Comparison of ENCODE assay signal across 10 cellular contexts in the genomic region with DNA sequence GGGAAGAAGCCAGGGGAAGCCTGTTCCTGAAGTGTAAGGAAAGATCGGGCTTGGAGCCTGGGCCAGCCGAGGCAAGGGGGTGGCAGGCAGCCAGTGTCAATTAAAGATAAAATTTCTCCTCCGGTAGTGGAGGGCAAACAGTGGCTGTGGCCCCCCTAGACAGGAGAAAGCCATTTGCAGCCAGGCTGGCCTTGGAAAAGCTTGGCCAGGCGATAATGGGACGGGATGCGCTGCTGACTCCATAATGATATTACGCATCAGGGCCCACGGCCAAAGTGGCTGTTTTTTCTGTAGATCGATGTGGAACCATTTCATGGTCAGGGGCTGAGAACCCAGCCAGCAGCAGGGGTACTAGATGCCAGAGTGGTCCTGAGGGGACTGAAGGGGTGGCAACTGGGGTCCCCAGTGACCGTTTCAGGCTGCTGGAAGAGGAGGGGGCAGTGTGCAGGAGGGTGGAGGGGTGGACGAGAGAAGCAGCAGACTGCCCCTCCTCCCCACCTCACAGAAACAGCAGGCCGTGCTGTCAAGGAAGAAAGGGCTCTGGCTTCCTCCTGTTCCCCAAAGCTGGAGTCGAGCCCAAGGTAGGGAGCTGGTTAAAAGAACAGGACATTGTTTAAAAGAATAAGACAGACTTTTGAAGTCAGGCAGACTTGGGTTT. TPM values are rescaled to one million over a fixed set of nuclear protein-coding genes. Genes with fewer than 3 reads are reported as not detected.
DNase-seq lines count a peak whose midpoint lies in the region; ATAC-seq and TF ChIP-seq lines count a peak whose summit lies in the region.
"Had no signal": no experiment of that assay in that cellular context is flagged by ENCODE, and none has a peak within 500 bp of the region (broad histone marks: within the 10 kb centered on the region; RNA-seq: fewer than 3 reads in every experiment).

No MANE protein-coding gene starts in this region.

- no peaks in the 10 kb centered on the region for H3K27me3 ChIP-seq in AG04450 (ENCODE audit: control insufficient read depth, insufficient read depth, low read length)
- H3K27me3 ChIP-seq in GM23338 (ENCODE audit: insufficient read depth), result no peaks in the 10 kb centered on the region
- H3K27me3 ChIP-seq: thyroid gland had no signal

- H3K4me1 ChIP-seq in GM23338 (ENCODE audit: insufficient read depth) (peaks cover 6% of the 10 kb centered on the region; the same call in 1 of the 2 replicates), mesodermal cell (ENCODE audit: control insufficient read depth, insufficient read depth, low read length, poor library complexity, severe bottlenecking) (peaks cover 31% of the 10 kb centered on the region)
- H3K4me1 ChIP-seq: thyroid gland had no signal

- H3K4me3 Mint-ChIP-seq in GM23338, result no peak overlapping the region
- peak overlapping the region; percentile 40 for H3K4me3 Mint-ChIP-seq in activated naive CD8-positive, alpha-beta T cell

- H3K36me3 ChIP-seq in GM23338 (ENCODE audit: insufficient read depth), result peaks cover 5% of the 10 kb centered on the region; the same call in 1 of the 2 replicates
- peaks cover 13% of the 10 kb centered on the region for H3K36me3 ChIP-seq in mesodermal cell (ENCODE audit: control insufficient read depth, insufficient read depth, low read length)
- H3K36me3 ChIP-seq: thyroid gland had no signal

- H3K9me3 Mint-ChIP-seq in GM23338, result no peaks in the 10 kb centered on the region; the same call in 2 of the 3 replicates
- no peaks in the 10 kb centered on the region for H3K9me3 Mint-ChIP-seq in activated naive CD8-positive, alpha-beta T cell (ENCODE audit: low read depth)

- peaks cover 3% of the 10 kb centered on the region; the same call in 1 of the 3 replicates for H3K36me3 Mint-ChIP-seq in GM23338 (ENCODE audit: low read depth)
- H3K36me3 Mint-ChIP-seq in activated naive CD8-positive, alpha-beta T cell, result peaks cover 16% of the 10 kb centered on the region

- TF ChIP-seq CTCF in AG04450 (IDR thresholded peaks at IDR 0.05; ENCODE audit: low read depth, low read length) (no peak), GM23338 (conservative IDR thresholded peaks at IDR 0.05; ENCODE audit: low read depth in 2 of 2) (no peak)

- WGBS in mesodermal cell (ENCODE audit: insufficient coverage in 2 of 2), 2 experiments, result 85 to 93% methylated on average over 9 to 10 of the region's 13 CpGs

- ATAC-seq in GM23338 (peak; percentile 56), HG03521 (IDR thresholded peaks at IDR 0.05; ENCODE audit: unreplicated experiment) (no peak), HG03139 (IDR thresholded peaks at IDR 0.05; ENCODE audit: unreplicated experiment) (no peak), GM19463 (IDR thresholded peaks at IDR 0.05; ENCODE audit: unreplicated experiment) (no peak), GM21528 (IDR thresholded peaks at IDR 0.05; ENCODE audit: low FRiP score, unreplicated experiment) (no peak)

- H3F3A ChIP-seq in GM23338 (replicated peaks; ENCODE audit: low read depth), result no peaks in the 10 kb centered on the region

- H3K9me2 ChIP-seq in GM23338 (ENCODE audit: insufficient read depth), result 0 out of 2 replicates have a peak, but pooled peaks cover 3% of the 10 kb centered on the region

- no peak overlapping the region for H3K4me2 ChIP-seq in GM23338

- H3K4me1 Mint-ChIP-seq in GM23338, result peaks cover 38% of the 10 kb centered on the region
- H3K4me1 Mint-ChIP-seq in activated naive CD8-positive, alpha-beta T cell (ENCODE audit: low read depth), result peaks cover 32% of the 10 kb centered on the region

- no peak overlapping the region for H2AFZ ChIP-seq in GM23338

- no peaks in the 10 kb centered on the region for H3K79me2 ChIP-seq in GM23338 (replicated peaks; ENCODE audit: insufficient read depth)

- no peaks in the 10 kb centered on the region for H4K20me1 ChIP-seq in GM23338 (replicated peaks; ENCODE audit: insufficient read depth)

- CTCF ChIA-PET in AG04450 (lab: Charles Lee), result no interaction called here

- DNase-seq in AG04450 (ENCODE audit: low read depth, low spot score) (no peak), GM23338 (ENCODE audit: low spot score) (no peak)
- DNase-seq: activated naive CD4-positive, alpha-beta T cell; thyroid gland had no signal

- H3K4me3 ChIP-seq in AG04450 (ENCODE audit: low read depth, low read length), result no peak overlapping the region
- no peak overlapping the region for H3K4me3 ChIP-seq in GM23338
- no peak overlapping the region for H3K4me3 ChIP-seq in mesodermal cell (ENCODE audit: extremely low read depth, insufficient read depth, low read length, poor library complexity, severe bottlenecking)
- H3K4me3 ChIP-seq: thyroid gland had no signal

- H3K27ac ChIP-seq in AG04450 (ENCODE audit: low read depth, low read length) (peak overlapping the region; percentile 47), GM23338 (ENCODE audit: low read depth) (no peak overlapping the region), mesodermal cell (ENCODE audit: low read depth, low read length, severe bottlenecking) (peak overlapping the region; percentile 76)

- peaks cover 9% of the 10 kb centered on the region for H3K27me3 Mint-ChIP-seq in GM23338 (ENCODE audit: insufficient read depth, low read depth, poor library complexity)
- H3K27me3 Mint-ChIP-seq in activated naive CD8-positive, alpha-beta T cell, result no peaks in the 10 kb centered on the region

- no peak overlapping the region; the same call in 1 of the 2 replicates for H3K27ac Mint-ChIP-seq in GM23338
- peak overlapping the region; percentile 92 for H3K27ac Mint-ChIP-seq in activated naive CD8-positive, alpha-beta T cell

- peaks cover 7% of the 10 kb centered on the region; the same call in 1 of the 2 replicates for H3K9me3 ChIP-seq in AG04450 (ENCODE audit: control insufficient read depth, insufficient read depth, low read length)
- no peaks in the 10 kb centered on the region for H3K9me3 ChIP-seq in mesodermal cell (ENCODE audit: control insufficient read depth, low read length)
- H3K9me3 ChIP-seq: thyroid gland had no signal

- POLR2A ChIA-PET in AG04450 (lab: Yijun Ruan, JAX), result no interaction called here

TF ChIP-seq in GM23338, 12 proteins besides CTCF, POLR2A, EP300 and RAD21:
- TF ChIP-seq JUNB (IDR thresholded peaks at IDR 0.05; ENCODE audit: unreplicated experiment) (no peak), CREB1 (CRISPR knock-in tag; IDR thresholded peaks at IDR 0.05; ENCODE audit: low read depth) (no peak), STAT1 (IDR thresholded peaks at IDR 0.05; ENCODE audit: unreplicated experiment) (no peak)
TF ChIP-seq in GM23338: peak in this region for 0.

RNA-seq across cellular contexts. Expression of gene KCNC4, which starts 25.2 kb away (rescaled TPM):
- 0.36 and 0.63 TPM in 2 replicates for polyA plus RNA-seq in AG04450 (2011; rRNA removed)
- 0.48 and 0.74 TPM in 2 replicates for polyA minus RNA-seq in AG04450 (2011; rRNA and poly(A)+ RNA removed)
- total RNA-seq in GM23338 (2014; rRNA removed; shearing (Covaris generic)), result 10.5 and 10.7 TPM in 2 replicates
- 3.4 and 3.5 TPM in 2 replicates for polyA plus RNA-seq in GM23338 (2016; fragmentation: Nextera tagmentation; extraction: Ambion mirVana)
- polyA plus RNA-seq in mesodermal cell (2013, experiment 1 of 2), result 8.0 TPM
- polyA plus RNA-seq in mesodermal cell (2013, experiment 2 of 2), result 5.8 TPM
